15 cellular contexts compared by ENCODE assay signal in genomic region chr5:80220268-80220897, GRCh38. TPM values are rescaled to one million over a fixed set of nuclear protein-coding genes. Genes with fewer than 3 reads are reported as not detected.
DNase-seq lines count a peak whose midpoint lies in the region; ATAC-seq and TF ChIP-seq lines count a peak whose summit lies in the region.
"Had no signal": no experiment of that assay in that cellular context is flagged by ENCODE, and none has a peak within 500 bp of the region (broad histone marks: within the 10 kb centered on the region; RNA-seq: fewer than 3 reads in every experiment).

No MANE protein-coding gene starts in this region.

- H3K9ac ChIP-seq in HCT116 (ENCODE audit: low read length): no peak overlapping the region

- DNase-seq in HCT116 (ENCODE audit: low read depth, low spot score) (no peak), AG08395 (ENCODE audit: low spot score) (no peak), psoas muscle (no peak), left cardiac atrium (no peak)
- DNase-seq: activated CD4-positive, alpha-beta T cell treated with anti-CD3 and anti-CD28 coated beads for 48 hours; C1 segment of cervical spinal cord; GF-D8; islet precursor cell; OCI-M1; right cardiac atrium had no signal

- H2AFZ ChIP-seq in HCT116 (ENCODE audit: low read depth, low read length, poor library complexity, severe bottlenecking): no peak overlapping the region

- ATAC-seq in HCT116: peak; percentile 44; the same call in 1 of the 2 replicates
- no peak for ATAC-seq in GM18505 (IDR thresholded peaks at IDR 0.05; ENCODE audit: unreplicated experiment)
- ATAC-seq in psoas muscle: no peak
- no peak for ATAC-seq in left cardiac atrium
- ATAC-seq: K562, right cardiac atrium had no signal

- peak overlapping the region; percentile 43 for H3K4me2 ChIP-seq in HCT116 (ENCODE audit: low read length)

- RAD21 ChIA-PET in HCT116 (lab: Charles Lee; ENCODE audit: low non-redundant PET in 1 of 2, low total read pairs in 2 of 2, uncharacterized antibody in 2 of 2, unreplicated experiment in 2 of 2): no interaction called here

- H3K9me3 ChIP-seq in HCT116 (ENCODE audit: control insufficient read depth in 1 of 2, insufficient read depth in 1 of 2, low read depth in 1 of 2, low read length in 2 of 2): no peaks in the 10 kb centered on the region
- H3K9me3 ChIP-seq in psoas muscle: no peaks in the 10 kb centered on the region

- no peaks in the 10 kb centered on the region for H3K36me3 ChIP-seq in HCT116 (ENCODE audit: control insufficient read depth in 1 of 2, insufficient read depth in 2 of 2, low read length in 2 of 2)
- no peaks in the 10 kb centered on the region for H3K36me3 ChIP-seq in psoas muscle (ENCODE audit: insufficient read depth in 1 of 2, low read depth in 1 of 2)

- POLR2A ChIA-PET in HCT116 (lab: Charles Lee): interaction anchor here (0.6 kb wide), 1 partner anchor 177 kb away, joined by 3 read pairs; no protein-coding TSS in a partner anchor

- no peak for TF ChIP-seq POLR2A in HCT116 (IDR thresholded peaks at IDR 0.05; ENCODE audit: borderline replicate concordance, extremely low read depth, insufficient read depth, insufficient read length)
- no peak for TF ChIP-seq POLR2A in GM18505 (IDR thresholded peaks at IDR 0.05; ENCODE audit: borderline replicate concordance, extremely low read depth, insufficient read depth, insufficient read length)

- H3K27ac ChIP-seq in C4-2B: peak overlapping the region; percentile 40; the same call in 1 of the 2 replicates
- no peak overlapping the region for H3K27ac ChIP-seq in HCT116 (ENCODE audit: low read depth, low read length)
- H3K27ac ChIP-seq in VCaP: peak overlapping the region; percentile 23; the same call in 1 of the 2 replicates
- peak overlapping the region; percentile 43 for H3K27ac ChIP-seq in layer of hippocampus (ENCODE audit: low read depth, low read length)
- no peak overlapping the region for H3K27ac ChIP-seq in psoas muscle

- H3K9me2 ChIP-seq in HCT116 (ENCODE audit: insufficient read depth): no peaks in the 10 kb centered on the region

- H3K4me1 ChIP-seq in HCT116 (ENCODE audit: control insufficient read depth in 1 of 2, insufficient read depth in 2 of 2, low read length in 2 of 2) (peaks cover 9 to 10% of the 10 kb centered on the region in 2 experiments), psoas muscle (peaks cover 15% of the 10 kb centered on the region)

- peaks cover 8% of the 10 kb centered on the region for H3K79me2 ChIP-seq in HCT116 (ENCODE audit: insufficient read depth, low read length)

- no peaks in the 10 kb centered on the region for H4K20me1 ChIP-seq in HCT116 (ENCODE audit: insufficient read depth)

- H3K4me3 ChIP-seq in HCT116 (replicated peaks in 1 of 2; ENCODE audit: low read depth in 1 of 2, low read length in 2 of 2): no peak overlapping the region
- no peak overlapping the region for H3K4me3 ChIP-seq in psoas muscle
- H3K4me3 ChIP-seq: K562 had no signal

- no TSS peak for BruUV-seq in HCT116 (replicated peaks; lab: Mats Ljungman, UMichigan)

- no peak for TF ChIP-seq CTCF in C4-2B (conservative IDR thresholded peaks at IDR 0.05)
- TF ChIP-seq CTCF in HCT116 (IDR thresholded peaks at IDR 0.05 in 2 of 3, conservative IDR thresholded peaks at IDR 0.05 in 1 of 3; ENCODE audit: borderline replicate concordance in 1 of 3, insufficient read depth in 1 of 3, low read depth in 2 of 3, low read length in 2 of 3): no peak
- no peak for TF ChIP-seq CTCF in VCaP (conservative IDR thresholded peaks at IDR 0.05)
- no peak for TF ChIP-seq CTCF in psoas muscle (IDR thresholded peaks at IDR 0.05)

- TF ChIP-seq RAD21 in HCT116 (IDR thresholded peaks at IDR 0.05; ENCODE audit: low read depth): no peak

- CTCF ChIA-PET in HCT116 (lab: Charles Lee): no interaction called here

- H3K27me3 ChIP-seq in HCT116 (ENCODE audit: insufficient read depth, low read length): no peaks in the 10 kb centered on the region
- no peaks in the 10 kb centered on the region for H3K27me3 ChIP-seq in layer of hippocampus (ENCODE audit: control insufficient read depth, insufficient read depth, low read length)
- H3K27me3 ChIP-seq in psoas muscle (ENCODE audit: insufficient read depth in 3 of 3, low read length in 2 of 3): no peaks in the 10 kb centered on the region

- 98 to 100% (median 99%) methylated on average over 5 of the region's 5 CpGs for WGBS in psoas muscle, 3 donors

- intact Hi-C loops in HCT116 (cut with micrococcal nuclease) (no loop called here), psoas muscle (cut with DNase I) (no loop called here), left cardiac atrium (cut with DNase I) (no loop called here)

TF ChIP-seq in HCT116, 20 proteins besides CTCF, POLR2A, EP300 and RAD21:
- TF ChIP-seq YY1 (IDR thresholded peaks at IDR 0.05; ENCODE audit: extremely low read depth, insufficient replicate concordance, low read depth, low read length) (no peak), TCF7L2 (IDR thresholded peaks at IDR 0.05; ENCODE audit: borderline replicate concordance, extremely low read depth, insufficient read depth, insufficient read length) (no peak), ZFX (IDR thresholded peaks at IDR 0.05) (no peak), ZBTB33 (IDR thresholded peaks at IDR 0.05; ENCODE audit: extremely low read depth, insufficient replicate concordance, low read length) (no peak), EZH2 (IDR thresholded peaks at IDR 0.05) (no peak), ZNF274 (IDR thresholded peaks at IDR 0.05; ENCODE audit: low read depth, low read length) (no peak), CBX3 (IDR thresholded peaks at IDR 0.05; ENCODE audit: low read depth) (no peak), POLR2AphosphoS5 (IDR thresholded peaks at IDR 0.05; ENCODE audit: low read depth, low read length) (no peak), ELF1 (IDR thresholded peaks at IDR 0.05; ENCODE audit: borderline replicate concordance, low read depth) (no peak), ATF3 (IDR thresholded peaks at IDR 0.05) (no peak)
- TF ChIP-seq, protein P1, sequence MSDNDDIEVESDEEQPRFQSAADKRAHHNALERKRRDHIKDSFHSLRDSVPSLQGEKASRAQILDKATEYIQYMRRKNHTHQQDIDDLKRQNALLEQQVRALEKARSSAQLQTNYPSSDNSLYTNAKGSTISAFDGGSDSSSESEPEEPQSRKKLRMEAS (IDR thresholded peaks at IDR 0.05): no peak
- TF ChIP-seq, protein P2, sequence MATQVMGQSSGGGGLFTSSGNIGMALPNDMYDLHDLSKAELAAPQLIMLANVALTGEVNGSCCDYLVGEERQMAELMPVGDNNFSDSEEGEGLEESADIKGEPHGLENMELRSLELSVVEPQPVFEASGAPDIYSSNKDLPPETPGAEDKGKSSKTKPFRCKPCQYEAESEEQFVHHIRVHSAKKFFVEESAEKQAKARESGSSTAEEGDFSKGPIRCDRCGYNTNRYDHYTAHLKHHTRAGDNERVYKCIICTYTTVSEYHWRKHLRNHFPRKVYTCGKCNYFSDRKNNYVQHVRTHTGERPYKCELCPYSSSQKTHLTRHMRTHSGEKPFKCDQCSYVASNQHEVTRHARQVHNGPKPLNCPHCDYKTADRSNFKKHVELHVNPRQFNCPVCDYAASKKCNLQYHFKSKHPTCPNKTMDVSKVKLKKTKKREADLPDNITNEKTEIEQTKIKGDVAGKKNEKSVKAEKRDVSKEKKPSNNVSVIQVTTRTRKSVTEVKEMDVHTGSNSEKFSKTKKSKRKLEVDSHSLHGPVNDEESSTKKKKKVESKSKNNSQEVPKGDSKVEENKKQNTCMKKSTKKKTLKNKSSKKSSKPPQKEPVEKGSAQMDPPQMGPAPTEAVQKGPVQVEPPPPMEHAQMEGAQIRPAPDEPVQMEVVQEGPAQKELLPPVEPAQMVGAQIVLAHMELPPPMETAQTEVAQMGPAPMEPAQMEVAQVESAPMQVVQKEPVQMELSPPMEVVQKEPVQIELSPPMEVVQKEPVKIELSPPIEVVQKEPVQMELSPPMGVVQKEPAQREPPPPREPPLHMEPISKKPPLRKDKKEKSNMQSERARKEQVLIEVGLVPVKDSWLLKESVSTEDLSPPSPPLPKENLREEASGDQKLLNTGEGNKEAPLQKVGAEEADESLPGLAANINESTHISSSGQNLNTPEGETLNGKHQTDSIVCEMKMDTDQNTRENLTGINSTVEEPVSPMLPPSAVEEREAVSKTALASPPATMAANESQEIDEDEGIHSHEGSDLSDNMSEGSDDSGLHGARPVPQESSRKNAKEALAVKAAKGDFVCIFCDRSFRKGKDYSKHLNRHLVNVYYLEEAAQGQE (IDR thresholded peaks at IDR 0.05; ENCODE audit: low read depth): no peak

RNA-seq across cellular contexts. Expression of gene SERINC5, which starts 35.5 kb away (rescaled TPM):
- total RNA-seq in HCT116 (2021; ENCODE audit: unreplicated experiment) (39.3 TPM), psoas muscle (1 to 10 TPM; 2.7 to 8.6 (median 4.3) TPM), left cardiac atrium (10 to 100 TPM; 14.3 to 14.9 TPM)
- 13.5 and 15.3 TPM in 2 replicates for polyA plus RNA-seq in HCT116 (2012)
- 1 to 10 TPM in 2 of 3 donors, under 1 TPM in 1; 0.70 to 1.8 (median 1.7) TPM for polyA plus RNA-seq in psoas muscle

Comparison
In these comparisons a context has a peak if more than half of its experiments do, and no peak if none do; other contexts are left out.
1. H3K27ac ChIP-seq: peak in C4-2B (single experiment), VCaP (single experiment) and layer of hippocampus (single experiment); none in HCT116 (single experiment) and psoas muscle (single experiment).